ENCODE assay signal across 10 cellular contexts in genomic region chr14:106848330-106849121, GRCh38.
DNase-seq lines count a peak whose midpoint lies in the region; ATAC-seq and TF ChIP-seq lines count a peak whose summit lies in the region.
"Had no signal": no experiment of that assay in that cellular context is flagged by ENCODE, and none has a peak within 500 bp of the region (broad histone marks: within the 10 kb centered on the region; RNA-seq: fewer than 3 reads in every experiment).

No MANE protein-coding gene starts in this region.

- H3K27me3 ChIP-seq in GM06990 (replicated peaks; ENCODE audit: control insufficient read depth, insufficient read depth, low read length): no peaks in the 10 kb centered on the region

- TF ChIP-seq CTCF in GM06990 (IDR thresholded peaks at IDR 0.05; ENCODE audit: insufficient read depth, low read length, poor library complexity, severe bottlenecking): peak; percentile 52

- no peaks in the 10 kb centered on the region for H3K36me3 ChIP-seq in GM06990 (ENCODE audit: control insufficient read depth, insufficient read depth, low read length)

- H3K27me3 Mint-ChIP-seq in memory B cell: no peaks in the 10 kb centered on the region

- peak overlapping the region; percentile 54 for H3K27ac Mint-ChIP-seq in memory B cell

- no peak overlapping the region for H3K27ac ChIP-seq in substantia nigra (ENCODE audit: low read depth, low read length, poor library complexity, severe bottlenecking)

- DNase-seq in GM06990 (ENCODE audit: extremely low read depth, insufficient read length) (peak; percentile 47), RPMI7951 (ENCODE audit: low read depth) (peak; percentile 41), memory B cell (ENCODE audit: low spot score in 2 of 2) (no peak), HK-2 (ENCODE audit: unreplicated experiment) (no peak), substantia nigra (lab: John Stamatoyannopoulos, UW) (no peak)
- no peak for DNase-seq in activated CD8-positive, alpha-beta memory T cell treated with anti-CD3 and anti-CD28 coated beads, Interleukin-2, amount 50 U/mL, for 48 hours
- DNase-seq: NCI-H510A, posterior cingulate gyrus had no signal

- ATAC-seq in HG03354 (IDR thresholded peaks at IDR 0.05; ENCODE audit: poor library complexity, severe bottlenecking, unreplicated experiment) (peak; percentile 28), memory B cell (ENCODE audit: low read depth) (no peak), HG03460 (IDR thresholded peaks at IDR 0.05; ENCODE audit: unreplicated experiment) (no peak)

- peaks cover 56% of the 10 kb centered on the region for H3K4me1 Mint-ChIP-seq in memory B cell

- H3K9me3 Mint-ChIP-seq in memory B cell: no peaks in the 10 kb centered on the region

- no peak overlapping the region for H3K4me3 ChIP-seq in GM06990 (replicated peaks; ENCODE audit: low read depth, low read length)

- H3K4me3 Mint-ChIP-seq in memory B cell: peak overlapping the region; percentile 41

- H3K36me3 Mint-ChIP-seq in memory B cell: peaks cover 3% of the 10 kb centered on the region

Comparison
In these comparisons a context has a peak if more than half of its experiments do, and no peak if none do; other contexts are left out.
1. DNase-seq: peak in GM06990 (single experiment) and RPMI7951 (single experiment); none in memory B cell (0 of 2), HK-2 (single experiment), substantia nigra (0 of 49) and activated CD8-positive, alpha-beta memory T cell treated with anti-CD3 and anti-CD28 coated beads, Interleukin-2, amount 50 U/mL, for 48 hours (single experiment).